Comparison of ENCODE assay signal across 15 cellular contexts in genomic region chr14:23108169-23108568, GRCh38. TPM values are rescaled to one million over a fixed set of nuclear protein-coding genes. Genes with fewer than 3 reads are reported as not detected.
"Had no signal": no experiment of that assay in that cellular context is flagged by ENCODE, and none has a peak within 500 bp of the region (broad histone marks: within the 10 kb centered on the region; RNA-seq: fewer than 3 reads in every experiment).

No MANE protein-coding gene starts in this region.

RNA-seq across cellular contexts. Expression of gene CIROP, which starts 3.4 kb away (rescaled TPM):
- total RNA-seq: kidney epithelial cell; left ventricle myocardium inferior; lower leg skin; lung; mucosa of gallbladder; naive thymus-derived CD8-positive, alpha-beta T cell; neural crest cell; osteoblast; pancreas; psoas muscle; temporal lobe; tibial nerve; ureter; uterus had no signal
- polyA plus RNA-seq: lung; naive thymus-derived CD8-positive, alpha-beta T cell; pancreas; sigmoid colon had no signal

RNA-seq across cellular contexts. Expression of gene CEBPE, which starts 10.9 kb away (rescaled TPM):
- total RNA-seq: kidney epithelial cell, left ventricle myocardium inferior, lower leg skin, neural crest cell, osteoblast, pancreas, temporal lobe, tibial nerve, ureter, uterus had no signal
- polyA plus RNA-seq: pancreas had no signal
